Comparison of ENCODE assay signal across 9 cellular contexts in genomic region chr1:154420172-154420571, GRCh38. TPM values are rescaled to one million over a fixed set of nuclear protein-coding genes. Genes with fewer than 3 reads are reported as not detected.
DNase-seq lines count a peak whose midpoint lies in the region; ATAC-seq and TF ChIP-seq lines count a peak whose summit lies in the region.
"Had no signal": no experiment of that assay in that cellular context is flagged by ENCODE, and none has a peak within 500 bp of the region (broad histone marks: within the 10 kb centered on the region; RNA-seq: fewer than 3 reads in every experiment).

No MANE protein-coding gene starts in this region.

- in situ Hi-C loops in astrocyte of the spinal cord (cut with HindIII; ENCODE audit: low sequenced_read_pairs), result no loop called here

- ATAC-seq in RWPE2 (ENCODE audit: low read depth), result peak; percentile 30

- DNase-seq in NCI-H510A treated with DMSO at 0.1 percent for 48 hours (lab: John Stamatoyannopoulos, UW) (peak; percentile 17), NCI-H510A (lab: John Stamatoyannopoulos, UW) (no peak), RWPE2 (ENCODE audit: low spot score) (peak; percentile 83), astrocyte of the spinal cord (ENCODE audit: low read depth, low spot score) (peak; percentile 95), kidney epithelial cell (ENCODE audit: low read depth) (peak; percentile 84), KG1 (lab: John Stamatoyannopoulos, UW) (no peak), cerebellar nuclear complex (lab: John Stamatoyannopoulos, UW) (no peak)
- DNase-seq in stimulated activated CD4-positive, alpha-beta T cell treated with anti-CD3 and anti-CD28 coated beads, Interleukin-4, amount 100 ng/mL, for 1 hour, result peak; percentile 57
- DNase-seq: DND-41 had no signal

- H3K9me3 ChIP-seq in RWPE2 (ENCODE audit: severe bottlenecking), result no peaks in the 10 kb centered on the region

- no peaks in the 10 kb centered on the region for H3K27me3 ChIP-seq in RWPE2 (ENCODE audit: insufficient read depth, poor library complexity, severe bottlenecking)
- no peaks in the 10 kb centered on the region for H3K27me3 ChIP-seq in kidney epithelial cell (ENCODE audit: control insufficient read depth, insufficient read depth, low read length)

- TF ChIP-seq CTCF in RWPE2 (IDR thresholded peaks at IDR 0.05; ENCODE audit: poor library complexity, severe bottlenecking), result no peak
- TF ChIP-seq CTCF in astrocyte of the spinal cord (IDR thresholded peaks at IDR 0.05; ENCODE audit: low read depth, low read length), result no peak
- no peak for TF ChIP-seq CTCF in kidney epithelial cell (IDR thresholded peaks at IDR 0.05; ENCODE audit: insufficient read depth, low read length, poor library complexity, severe bottlenecking)

- H3K4me1 ChIP-seq in RWPE2 (ENCODE audit: insufficient read depth, poor library complexity, severe bottlenecking), result peaks cover 64% of the 10 kb centered on the region

- H3K36me3 ChIP-seq in RWPE2 (ENCODE audit: low read depth), result 0 out of 2 replicates have a peak, but pooled peaks cover 6% of the 10 kb centered on the region
- H3K36me3 ChIP-seq in kidney epithelial cell (ENCODE audit: control insufficient read depth, insufficient read depth, low read length), result no peaks in the 10 kb centered on the region

- H3K4me3 ChIP-seq in RWPE2 (ENCODE audit: severe bottlenecking), result no peak overlapping the region
- no peak overlapping the region for H3K4me3 ChIP-seq in astrocyte of the spinal cord (ENCODE audit: low read depth, low read length)
- H3K4me3 ChIP-seq in kidney epithelial cell (ENCODE audit: low read depth, low read length), result no peak overlapping the region

- peak overlapping the region; percentile 95 for H3K27ac ChIP-seq in RWPE2 (ENCODE audit: poor library complexity, severe bottlenecking)

RNA-seq across cellular contexts. Expression of gene IL6R, which starts 15.0 kb away (rescaled TPM):
- total RNA-seq in kidney epithelial cell, result 9.6 and 11.7 TPM in 2 replicates

Comparison
In these comparisons a context has a peak if more than half of its experiments do, and no peak if none do; other contexts are left out.
1. DNase-seq: peak in NCI-H510A treated with DMSO at 0.1 percent for 48 hours (single experiment), RWPE2 (single experiment), astrocyte of the spinal cord (single experiment), kidney epithelial cell (single experiment) and stimulated activated CD4-positive, alpha-beta T cell treated with anti-CD3 and anti-CD28 coated beads, Interleukin-4, amount 100 ng/mL, for 1 hour (single experiment); none in NCI-H510A (single experiment), KG1 (single experiment) and cerebellar nuclear complex (0 of 2).